In the genomic region with DNA sequence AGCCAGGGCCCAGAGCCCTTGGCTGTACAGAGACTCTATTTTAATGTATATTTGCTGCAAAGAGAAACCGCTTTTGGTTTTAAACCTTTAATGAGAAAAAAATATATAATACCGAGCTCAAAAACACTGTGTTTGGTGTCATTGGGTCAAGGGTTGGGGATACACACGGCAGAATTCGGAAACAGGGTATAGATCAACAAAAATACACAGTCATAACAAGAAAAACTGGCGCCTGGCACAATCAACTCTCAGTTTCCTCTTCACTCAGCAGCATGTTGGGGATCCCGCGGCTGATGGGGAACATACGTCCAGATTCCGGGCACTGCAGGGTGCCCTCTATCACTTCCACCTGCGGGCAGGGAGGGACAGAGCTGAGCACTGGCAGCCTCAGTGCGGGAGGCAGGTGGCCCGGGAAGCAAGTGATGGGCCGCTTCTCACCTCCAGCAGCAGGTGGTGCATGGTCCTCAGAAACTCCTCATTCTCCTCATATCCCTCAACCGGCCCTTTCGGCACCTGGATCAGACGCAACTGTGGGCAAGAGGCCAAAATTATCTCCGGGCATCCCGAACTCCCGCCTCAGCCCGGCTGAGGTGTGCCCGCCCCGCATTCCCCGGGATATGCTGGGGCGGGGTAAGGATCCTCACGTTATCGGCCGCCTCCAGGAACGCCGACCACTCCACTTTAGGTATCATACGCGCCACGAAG, we compare ENCODE assay signal across 1 cellular context.
TF ChIP-seq lines count a peak whose summit lies in the region.

No MANE protein-coding gene starts in this region.

TF ChIP-seq in HepG2, 621 proteins besides CTCF, POLR2A, EP300 and RAD21:
- TF ChIP-seq TEAD2 (CRISPR knock-in tag; IDR thresholded peaks at IDR 0.05) (0 out of 2 replicates have a peak, but pooled peaks have one; percentile 10), E2F2 (CRISPR knock-in tag; IDR thresholded peaks at IDR 0.05; ENCODE audit: borderline replicate concordance) (peak; percentile 84; the same call in 1 of the 2 replicates), ZNF256 (CRISPR knock-in tag; conservative IDR thresholded peaks at IDR 0.05) (0 out of 2 replicates have a peak, but pooled peaks have one; percentile 40), PRMT3 (CRISPR knock-in tag; IDR thresholded peaks at IDR 0.05; ENCODE audit: borderline replicate concordance, low read depth) (0 out of 2 replicates have a peak, but pooled peaks have one; percentile 64), ZNF441 (CRISPR knock-in tag; IDR thresholded peaks at IDR 0.05; ENCODE audit: borderline replicate concordance) (0 out of 2 replicates have a peak, but pooled peaks have one; percentile 12), ZNF3 (CRISPR knock-in tag; IDR thresholded peaks at IDR 0.05) (0 out of 2 replicates have a peak, but pooled peaks have one; percentile 18), BRD4 (CRISPR knock-in tag; IDR thresholded peaks at IDR 0.05) (0 out of 2 replicates have a peak, but pooled peaks have one; percentile 42), FOSL2 (CRISPR knock-in tag; IDR thresholded peaks at IDR 0.05) (0 out of 2 replicates have a peak, but pooled peaks have one; percentile 2), ZBTB10 (CRISPR knock-in tag; IDR thresholded peaks at IDR 0.05; ENCODE audit: borderline replicate concordance) (0 out of 2 replicates have a peak, but pooled peaks have one; percentile 48), AGO2 (optimal IDR thresholded peaks at IDR 0.05; ENCODE audit: low read depth, low read length) (peak; percentile 96), STAG1 (CRISPR knock-in tag; IDR thresholded peaks at IDR 0.05) (peak; percentile 13; the same call in 1 of the 2 replicates), ZC3H13 (CRISPR knock-in tag; IDR thresholded peaks at IDR 0.05) (0 out of 2 replicates have a peak, but pooled peaks have one; percentile 23), NCOA5 (CRISPR knock-in tag; IDR thresholded peaks at IDR 0.05) (0 out of 2 replicates have a peak, but pooled peaks have one; percentile 22), ZNF674 (CRISPR knock-in tag; IDR thresholded peaks at IDR 0.05; ENCODE audit: low read depth) (0 out of 2 replicates have a peak, but pooled peaks have one; percentile 9), RBM22 (optimal IDR thresholded peaks at IDR 0.05; ENCODE audit: low read length) (peak; percentile 72), HOXA5 (CRISPR knock-in tag; IDR thresholded peaks at IDR 0.05) (0 out of 2 replicates have a peak, but pooled peaks have one; percentile 11), NCOA1 (CRISPR knock-in tag; IDR thresholded peaks at IDR 0.05) (0 out of 2 replicates have a peak, but pooled peaks have one; percentile 15), TMF1 (CRISPR knock-in tag; IDR thresholded peaks at IDR 0.05; ENCODE audit: low read depth) (peak; percentile 15; the same call in 1 of the 2 replicates), ATF7-NPFF (CRISPR knock-in tag; IDR thresholded peaks at IDR 0.05; ENCODE audit: low read depth) (peak; percentile 50; the same call in 1 of the 2 replicates), ZNF263 (CRISPR knock-in tag; IDR thresholded peaks at IDR 0.05) (peak; percentile 11; the same call in 1 of the 2 replicates), AKAP8 (CRISPR knock-in tag; IDR thresholded peaks at IDR 0.05) (peak; percentile 85)
- TF ChIP-seq, protein P1, sequence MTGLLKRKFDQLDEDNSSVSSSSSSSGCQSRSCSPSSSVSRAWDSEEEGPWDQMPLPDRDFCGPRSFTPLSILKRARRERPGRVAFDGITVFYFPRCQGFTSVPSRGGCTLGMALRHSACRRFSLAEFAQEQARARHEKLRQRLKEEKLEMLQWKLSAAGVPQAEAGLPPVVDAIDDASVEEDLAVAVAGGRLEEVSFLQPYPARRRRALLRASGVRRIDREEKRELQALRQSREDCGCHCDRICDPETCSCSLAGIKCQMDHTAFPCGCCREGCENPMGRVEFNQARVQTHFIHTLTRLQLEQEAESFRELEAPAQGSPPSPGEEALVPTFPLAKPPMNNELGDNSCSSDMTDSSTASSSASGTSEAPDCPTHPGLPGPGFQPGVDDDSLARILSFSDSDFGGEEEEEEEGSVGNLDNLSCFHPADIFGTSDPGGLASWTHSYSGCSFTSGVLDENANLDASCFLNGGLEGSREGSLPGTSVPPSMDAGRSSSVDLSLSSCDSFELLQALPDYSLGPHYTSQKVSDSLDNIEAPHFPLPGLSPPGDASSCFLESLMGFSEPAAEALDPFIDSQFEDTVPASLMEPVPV (CRISPR knock-in tag; IDR thresholded peaks at IDR 0.05), result 0 out of 2 replicates have a peak, but pooled peaks have one; percentile 2
- TF ChIP-seq, protein P2, sequence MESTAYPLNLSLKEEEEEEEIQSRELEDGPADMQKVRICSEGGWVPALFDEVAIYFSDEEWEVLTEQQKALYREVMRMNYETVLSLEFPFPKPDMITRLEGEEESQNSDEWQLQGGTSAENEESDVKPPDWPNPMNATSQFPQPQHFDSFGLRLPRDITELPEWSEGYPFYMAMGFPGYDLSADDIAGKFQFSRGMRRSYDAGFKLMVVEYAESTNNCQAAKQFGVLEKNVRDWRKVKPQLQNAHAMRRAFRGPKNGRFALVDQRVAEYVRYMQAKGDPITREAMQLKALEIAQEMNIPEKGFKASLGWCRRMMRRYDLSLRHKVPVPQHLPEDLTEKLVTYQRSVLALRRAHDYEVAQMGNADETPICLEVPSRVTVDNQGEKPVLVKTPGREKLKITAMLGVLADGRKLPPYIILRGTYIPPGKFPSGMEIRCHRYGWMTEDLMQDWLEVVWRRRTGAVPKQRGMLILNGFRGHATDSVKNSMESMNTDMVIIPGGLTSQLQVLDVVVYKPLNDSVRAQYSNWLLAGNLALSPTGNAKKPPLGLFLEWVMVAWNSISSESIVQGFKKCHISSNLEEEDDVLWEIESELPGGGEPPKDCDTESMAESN (CRISPR knock-in tag; conservative IDR thresholded peaks at IDR 0.05), result 0 out of 2 replicates have a peak, but pooled peaks have one; percentile 10
- TF ChIP-seq, protein P3, sequence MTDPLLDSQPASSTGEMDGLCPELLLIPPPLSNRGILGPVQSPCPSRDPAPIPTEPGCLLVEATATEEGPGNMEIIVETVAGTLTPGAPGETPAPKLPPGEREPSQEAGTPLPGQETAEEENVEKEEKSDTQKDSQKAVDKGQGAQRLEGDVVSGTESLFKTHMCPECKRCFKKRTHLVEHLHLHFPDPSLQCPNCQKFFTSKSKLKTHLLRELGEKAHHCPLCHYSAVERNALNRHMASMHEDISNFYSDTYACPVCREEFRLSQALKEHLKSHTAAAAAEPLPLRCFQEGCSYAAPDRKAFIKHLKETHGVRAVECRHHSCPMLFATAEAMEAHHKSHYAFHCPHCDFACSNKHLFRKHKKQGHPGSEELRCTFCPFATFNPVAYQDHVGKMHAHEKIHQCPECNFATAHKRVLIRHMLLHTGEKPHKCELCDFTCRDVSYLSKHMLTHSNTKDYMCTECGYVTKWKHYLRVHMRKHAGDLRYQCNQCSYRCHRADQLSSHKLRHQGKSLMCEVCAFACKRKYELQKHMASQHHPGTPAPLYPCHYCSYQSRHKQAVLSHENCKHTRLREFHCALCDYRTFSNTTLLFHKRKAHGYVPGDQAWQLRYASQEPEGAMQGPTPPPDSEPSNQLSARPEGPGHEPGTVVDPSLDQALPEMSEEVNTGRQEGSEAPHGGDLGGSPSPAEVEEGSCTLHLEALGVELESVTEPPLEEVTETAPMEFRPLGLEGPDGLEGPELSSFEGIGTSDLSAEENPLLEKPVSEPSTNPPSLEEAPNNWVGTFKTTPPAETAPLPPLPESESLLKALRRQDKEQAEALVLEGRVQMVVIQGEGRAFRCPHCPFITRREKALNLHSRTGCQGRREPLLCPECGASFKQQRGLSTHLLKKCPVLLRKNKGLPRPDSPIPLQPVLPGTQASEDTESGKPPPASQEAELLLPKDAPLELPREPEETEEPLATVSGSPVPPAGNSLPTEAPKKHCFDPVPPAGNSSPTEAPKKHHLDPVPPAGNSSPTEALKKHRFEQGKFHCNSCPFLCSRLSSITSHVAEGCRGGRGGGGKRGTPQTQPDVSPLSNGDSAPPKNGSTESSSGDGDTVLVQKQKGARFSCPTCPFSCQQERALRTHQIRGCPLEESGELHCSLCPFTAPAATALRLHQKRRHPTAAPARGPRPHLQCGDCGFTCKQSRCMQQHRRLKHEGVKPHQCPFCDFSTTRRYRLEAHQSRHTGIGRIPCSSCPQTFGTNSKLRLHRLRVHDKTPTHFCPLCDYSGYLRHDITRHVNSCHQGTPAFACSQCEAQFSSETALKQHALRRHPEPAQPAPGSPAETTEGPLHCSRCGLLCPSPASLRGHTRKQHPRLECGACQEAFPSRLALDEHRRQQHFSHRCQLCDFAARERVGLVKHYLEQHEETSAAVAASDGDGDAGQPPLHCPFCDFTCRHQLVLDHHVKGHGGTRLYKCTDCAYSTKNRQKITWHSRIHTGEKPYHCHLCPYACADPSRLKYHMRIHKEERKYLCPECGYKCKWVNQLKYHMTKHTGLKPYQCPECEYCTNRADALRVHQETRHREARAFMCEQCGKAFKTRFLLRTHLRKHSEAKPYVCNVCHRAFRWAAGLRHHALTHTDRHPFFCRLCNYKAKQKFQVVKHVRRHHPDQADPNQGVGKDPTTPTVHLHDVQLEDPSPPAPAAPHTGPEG (CRISPR knock-in tag; IDR thresholded peaks at IDR 0.05), result 0 out of 2 replicates have a peak, but pooled peaks have one; percentile 11
